1 cellular context compared by ENCODE assay signal in the genomic region with DNA sequence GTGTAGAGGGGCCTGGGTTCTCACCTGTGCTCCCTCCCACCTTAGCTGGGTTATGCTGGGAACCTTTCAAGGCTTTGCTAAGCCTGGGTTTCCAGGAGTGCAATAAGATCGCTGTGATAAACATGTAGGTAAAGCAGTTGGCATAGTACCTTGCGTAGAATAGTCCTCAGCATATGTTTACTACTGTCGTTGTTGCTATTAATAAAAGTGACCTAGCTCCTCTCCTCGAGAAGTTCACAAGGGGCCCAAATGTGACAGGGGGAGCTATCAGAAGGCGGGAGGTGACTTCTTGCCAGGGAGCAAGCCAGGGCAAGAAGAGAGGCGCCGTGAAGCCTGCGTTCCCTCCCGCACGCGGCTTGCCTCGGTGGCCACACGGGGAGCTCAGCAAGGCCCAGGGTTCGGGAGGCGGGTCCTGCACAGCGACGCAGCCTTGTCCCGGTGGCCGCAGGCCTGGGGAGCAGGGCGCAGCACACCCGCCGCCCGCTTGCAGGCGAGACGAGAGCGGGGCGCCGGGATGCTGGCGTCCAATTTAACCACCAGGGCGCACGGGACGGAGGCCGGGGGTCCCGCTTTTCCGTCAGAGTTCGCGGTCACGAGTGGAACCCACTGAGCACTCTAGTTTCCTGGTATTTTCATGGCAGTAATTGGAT.
A peak's percentile ranks its signal among the peaks of the same experiment; 100 is the strongest.
TF ChIP-seq lines count a peak whose summit lies in the region.

No MANE protein-coding gene starts in this region.

TF ChIP-seq in HepG2, 621 proteins besides CTCF, POLR2A, EP300 and RAD21 (continued from another document):
- TF ChIP-seq, protein P1, sequence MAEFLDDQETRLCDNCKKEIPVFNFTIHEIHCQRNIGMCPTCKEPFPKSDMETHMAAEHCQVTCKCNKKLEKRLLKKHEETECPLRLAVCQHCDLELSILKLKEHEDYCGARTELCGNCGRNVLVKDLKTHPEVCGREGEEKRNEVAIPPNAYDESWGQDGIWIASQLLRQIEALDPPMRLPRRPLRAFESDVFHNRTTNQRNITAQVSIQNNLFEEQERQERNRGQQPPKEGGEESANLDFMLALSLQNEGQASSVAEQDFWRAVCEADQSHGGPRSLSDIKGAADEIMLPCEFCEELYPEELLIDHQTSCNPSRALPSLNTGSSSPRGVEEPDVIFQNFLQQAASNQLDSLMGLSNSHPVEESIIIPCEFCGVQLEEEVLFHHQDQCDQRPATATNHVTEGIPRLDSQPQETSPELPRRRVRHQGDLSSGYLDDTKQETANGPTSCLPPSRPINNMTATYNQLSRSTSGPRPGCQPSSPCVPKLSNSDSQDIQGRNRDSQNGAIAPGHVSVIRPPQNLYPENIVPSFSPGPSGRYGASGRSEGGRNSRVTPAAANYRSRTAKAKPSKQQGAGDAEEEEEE (CRISPR knock-in tag; IDR thresholded peaks at IDR 0.05; ENCODE audit: borderline replicate concordance) = no peak
- no peak for TF ChIP-seq ZNF235 (CRISPR knock-in tag; IDR thresholded peaks at IDR 0.05; ENCODE audit: borderline replicate concordance)
- no peak for TF ChIP-seq PRPF4 (IDR thresholded peaks at IDR 0.05; ENCODE audit: low read depth, low read length, poor library complexity, severe bottlenecking)
- no peak for TF ChIP-seq NRL (CRISPR knock-in tag; IDR thresholded peaks at IDR 0.05; ENCODE audit: borderline replicate concordance)
- TF ChIP-seq, protein P2, sequence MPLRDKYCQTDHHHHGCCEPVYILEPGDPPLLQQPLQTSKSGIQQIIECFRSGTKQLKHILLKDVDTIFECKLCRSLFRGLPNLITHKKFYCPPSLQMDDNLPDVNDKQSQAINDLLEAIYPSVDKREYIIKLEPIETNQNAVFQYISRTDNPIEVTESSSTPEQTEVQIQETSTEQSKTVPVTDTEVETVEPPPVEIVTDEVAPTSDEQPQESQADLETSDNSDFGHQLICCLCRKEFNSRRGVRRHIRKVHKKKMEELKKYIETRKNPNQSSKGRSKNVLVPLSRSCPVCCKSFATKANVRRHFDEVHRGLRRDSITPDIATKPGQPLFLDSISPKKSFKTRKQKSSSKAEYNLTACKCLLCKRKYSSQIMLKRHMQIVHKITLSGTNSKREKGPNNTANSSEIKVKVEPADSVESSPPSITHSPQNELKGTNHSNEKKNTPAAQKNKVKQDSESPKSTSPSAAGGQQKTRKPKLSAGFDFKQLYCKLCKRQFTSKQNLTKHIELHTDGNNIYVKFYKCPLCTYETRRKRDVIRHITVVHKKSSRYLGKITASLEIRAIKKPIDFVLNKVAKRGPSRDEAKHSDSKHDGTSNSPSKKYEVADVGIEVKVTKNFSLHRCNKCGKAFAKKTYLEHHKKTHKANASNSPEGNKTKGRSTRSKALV (CRISPR knock-in tag; IDR thresholded peaks at IDR 0.05) = peak; percentile 88
- TF ChIP-seq ZNF446 (CRISPR knock-in tag; IDR thresholded peaks at IDR 0.05) = no peak
- TF ChIP-seq ELF4 (CRISPR knock-in tag; IDR thresholded peaks at IDR 0.05; ENCODE audit: borderline replicate concordance) = no peak
- TF ChIP-seq CCDC6 (CRISPR knock-in tag; IDR thresholded peaks at IDR 0.05) = no peak
- TF ChIP-seq HDAC6 (IDR thresholded peaks at IDR 0.05; ENCODE audit: low read depth, low read length) = no peak
- TF ChIP-seq TOE1 (CRISPR knock-in tag; IDR thresholded peaks at IDR 0.05) = no peak
- TF ChIP-seq, protein P3, sequence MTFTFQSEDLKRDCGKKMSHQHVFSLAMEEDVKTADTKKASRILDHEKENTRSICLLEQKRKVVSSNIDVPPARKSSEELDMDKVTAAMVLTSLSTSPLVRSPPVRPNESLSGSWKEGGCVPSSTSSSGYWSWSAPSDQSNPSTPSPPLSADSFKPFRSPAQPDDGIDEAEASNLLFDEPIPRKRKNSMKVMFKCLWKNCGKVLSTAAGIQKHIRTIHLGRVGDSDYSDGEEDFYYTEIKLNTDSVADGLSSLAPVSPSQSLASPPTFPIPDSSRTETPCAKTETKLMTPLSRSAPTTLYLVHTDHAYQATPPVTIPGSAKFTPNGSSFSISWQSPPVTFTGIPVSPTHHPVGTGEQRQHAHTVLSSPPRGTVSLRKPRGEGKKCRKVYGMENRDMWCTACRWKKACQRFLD (CRISPR knock-in tag; IDR thresholded peaks at IDR 0.05; ENCODE audit: borderline replicate concordance) = 0 out of 2 replicates have a peak, but pooled peaks have one; percentile 3
- TF ChIP-seq ZNF263 (CRISPR knock-in tag; IDR thresholded peaks at IDR 0.05) = no peak
- TF ChIP-seq RORA (CRISPR knock-in tag; IDR thresholded peaks at IDR 0.05) = no peak
- TF ChIP-seq, protein P4, sequence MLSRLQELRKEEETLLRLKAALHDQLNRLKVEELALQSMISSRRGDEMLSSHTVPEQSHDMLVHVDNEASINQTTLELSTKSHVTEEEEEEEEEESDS (CRISPR knock-in tag; IDR thresholded peaks at IDR 0.05; ENCODE audit: borderline replicate concordance) = no peak
- TF ChIP-seq ZNF883 (CRISPR knock-in tag; IDR thresholded peaks at IDR 0.05; ENCODE audit: not compliant biosample characterization) = peak; percentile 13
- TF ChIP-seq KDM6A (CRISPR knock-in tag; IDR thresholded peaks at IDR 0.05; ENCODE audit: low read depth) = no peak
- no peak for TF ChIP-seq CBX5 (CRISPR knock-in tag; IDR thresholded peaks at IDR 0.05; ENCODE audit: borderline replicate concordance)
